Comparison of ENCODE assay signal across 31 cellular contexts in genomic region chr2:116979941-116980340, GRCh38.
"Had no signal": no experiment of that assay in that cellular context is flagged by ENCODE, and none has a peak within 500 bp of the region (broad histone marks: within the 10 kb centered on the region; RNA-seq: fewer than 3 reads in every experiment).

No MANE protein-coding gene starts in this region.

- H3K36me3 ChIP-seq: neutrophil, pancreas, prostate gland, spleen, suprapubic skin, tibial artery, transverse colon, upper lobe of right lung, vagina had no signal

- H3K9me3 ChIP-seq: neutrophil, prostate gland, suprapubic skin, testis, tibial artery, transverse colon, upper lobe of right lung, vagina had no signal

- FAIRE-seq: pancreas had no signal

- H3K4me3 Mint-ChIP-seq: naive thymus-derived CD4-positive, alpha-beta T cell; natural killer cell; nephron; neural crest cell; stimulated activated memory B cell treated with anti-CD40 and anti-IgM and Interleukin-4, amounts not matched to agents 10 μg/mL and 1 μg/mL and 100 μg/mL, for 72 hours; stimulated activated naive CD8-positive, alpha-beta T cell treated with anti-CD3 and anti-CD28 coated beads, Interleukin-15, amount 100 ng/mL, for 72 hours; type B pancreatic cell had no signal

- H3K27ac Mint-ChIP-seq: naive thymus-derived CD4-positive, alpha-beta T cell; natural killer cell; stimulated activated memory B cell treated with anti-CD40 and anti-IgM and Interleukin-4, amounts not matched to agents 10 μg/mL and 1 μg/mL and 100 μg/mL, for 72 hours; stimulated activated naive CD8-positive, alpha-beta T cell treated with anti-CD3 and anti-CD28 coated beads, Interleukin-15, amount 100 ng/mL, for 72 hours; type B pancreatic cell had no signal

- H3K27ac ChIP-seq: neutrophil, pancreas, prostate gland, skin epidermis, spleen, suprapubic skin, testis, tibial artery, transverse colon, upper lobe of right lung, vagina had no signal

- DNase-seq: naive thymus-derived CD4-positive, alpha-beta T cell; natural killer cell; nucleus accumbens; pancreas; retina; spleen; stimulated activated CD4-positive, alpha-beta T cell treated with anti-CD3 and anti-CD28 coated beads, Interleukin-12 subunit alpha, Interleukin-12 subunit beta, amount 100 ng/mL, for 4 hours; stimulated activated CD4-positive, alpha-beta T cell treated with anti-CD3 and anti-CD28 coated beads, Interleukin-1b, Interleukin-23, amount 100 ng/mL, for 48 hours; stimulated activated CD4-positive, alpha-beta T cell treated with anti-CD3 and anti-CD28 coated beads, Interleukin-4, amount 100 ng/mL, for 1 hour; stimulated activated CD4-positive, alpha-beta T cell treated with anti-CD3 and anti-CD28 coated beads, Interleukin-4, amount 100 ng/mL, for 4 hours; stimulated activated CD8-positive, alpha-beta memory T cell treated with anti-CD3 and anti-CD28 coated beads, Interleukin-4, amount 100 ng/mL, for 48 hours; stimulated activated naive CD4-positive, alpha-beta T cell; stimulated activated naive CD8-positive, alpha-beta T cell treated with anti-CD3 and anti-CD28 coated beads, Interleukin-15, amount 100 ng/mL, for 72 hours; stimulated activated naive CD8-positive, alpha-beta T cell treated with anti-CD3 and anti-CD28 coated beads, Interleukin-15, Interleukin-2, amounts not matched to agents 100 U/mL and 50 U/mL, for 24 hours; substantia nigra; testis; tibial artery; transverse colon; upper lobe of right lung had no signal

- ATAC-seq: naive thymus-derived CD4-positive, alpha-beta T cell; natural killer cell; pancreas; right cardiac atrium; sciatic nerve; stimulated activated memory B cell treated with anti-CD40 and anti-IgM and Interleukin-4, amounts not matched to agents 10 μg/mL and 1 μg/mL and 100 μg/mL, for 72 hours; stimulated activated naive CD8-positive, alpha-beta T cell treated with anti-CD3 and anti-CD28 coated beads, Interleukin-15, amount 100 ng/mL, for 72 hours; stimulated activated naive CD8-positive, alpha-beta T cell treated with anti-CD3 and anti-CD28 coated beads, Interleukin-15, Interleukin-2, amounts not matched to agents 100 U/mL and 50 U/mL, for 24 hours; upper lobe of right lung had no signal

- H3K4me2 ChIP-seq: smooth muscle cell had no signal

- H3K4me1 ChIP-seq: pancreas, prostate gland, spleen, suprapubic skin, testis, tibial artery, transverse colon, upper lobe of right lung, vagina had no signal

- H3K27me3 ChIP-seq: neutrophil, pancreas, spleen, suprapubic skin, testis, tibial artery, transverse colon, upper lobe of right lung, vagina had no signal

- H3K36me3 Mint-ChIP-seq: naive thymus-derived CD4-positive, alpha-beta T cell; stimulated activated memory B cell treated with anti-CD40 and anti-IgM and Interleukin-4, amounts not matched to agents 10 μg/mL and 1 μg/mL and 100 μg/mL, for 72 hours; type B pancreatic cell had no signal

- H3K27me3 Mint-ChIP-seq: naive thymus-derived CD4-positive, alpha-beta T cell; stimulated activated memory B cell treated with anti-CD40 and anti-IgM and Interleukin-4, amounts not matched to agents 10 μg/mL and 1 μg/mL and 100 μg/mL, for 72 hours; stimulated activated naive CD8-positive, alpha-beta T cell treated with anti-CD3 and anti-CD28 coated beads, Interleukin-15, amount 100 ng/mL, for 72 hours; type B pancreatic cell had no signal

- H3K4me3 ChIP-seq: pancreas, prostate gland, skin epidermis, smooth muscle cell, spleen, suprapubic skin, testis, tibial artery, transverse colon, upper lobe of right lung, vagina had no signal

- H3K4me1 Mint-ChIP-seq: naive thymus-derived CD4-positive, alpha-beta T cell; natural killer cell; nephron; stimulated activated memory B cell treated with anti-CD40 and anti-IgM and Interleukin-4, amounts not matched to agents 10 μg/mL and 1 μg/mL and 100 μg/mL, for 72 hours; stimulated activated naive CD8-positive, alpha-beta T cell treated with anti-CD3 and anti-CD28 coated beads, Interleukin-15, amount 100 ng/mL, for 72 hours had no signal
